In genomic region chr3:13013595-13013993, GRCh38 we compare ENCODE assay signal across 13 cellular contexts. TPM values are rescaled to one million over a fixed set of nuclear protein-coding genes. Genes with fewer than 3 reads are reported as not detected.
A peak's percentile ranks its signal among the peaks of the same experiment; 100 is the strongest.
DNase-seq lines count a peak whose midpoint lies in the region; ATAC-seq and TF ChIP-seq lines count a peak whose summit lies in the region.
"Had no signal": no experiment of that assay in that cellular context is flagged by ENCODE, and none has a peak within 500 bp of the region (broad histone marks: within the 10 kb centered on the region; RNA-seq: fewer than 3 reads in every experiment).

No MANE protein-coding gene starts in this region.

- no peak for ATAC-seq in activated CD8-positive, alpha-beta T cell treated with anti-CD3 and anti-CD28 coated beads, Interleukin-2, amount 10 ng/mL, durations not matched to agents 7 days and 5 days
- ATAC-seq in right lobe of liver = no peak

- H3K36me3 ChIP-seq in right lobe of liver = no peaks in the 10 kb centered on the region
- no peaks in the 10 kb centered on the region for H3K36me3 ChIP-seq in tibial nerve
- H3K36me3 ChIP-seq in WERI-Rb-1 = peaks cover 13% of the 10 kb centered on the region

- TF ChIP-seq POLR2A in right lobe of liver (IDR thresholded peaks at IDR 0.05) (no peak), tibial nerve (IDR thresholded peaks at IDR 0.05) (no peak)

- DNase-seq in activated naive CD4-positive, alpha-beta T cell treated with anti-CD3 and anti-CD28 coated beads, Interleukin-2, amount 10 ng/mL, durations not matched to agents 7 days and 5 days = no peak
- DNase-seq in activated naive CD4-positive, alpha-beta T cell treated with anti-CD3 and anti-CD28 coated beads, Interleukin-2, amount 50 U/mL, for 16 hours = no peak
- DNase-seq in activated CD8-positive, alpha-beta T cell treated with anti-CD3 and anti-CD28 coated beads, Interleukin-2, amount 10 ng/mL, durations not matched to agents 7 days and 5 days = no peak
- DNase-seq in right lobe of liver (no peak), tibial nerve (ENCODE audit: low spot score in 2 of 2) (no peak), WERI-Rb-1 (no peak), D341Med (ENCODE audit: low spot score) (no peak), AG08395 (ENCODE audit: low spot score) (no peak)
- DNase-seq: ACHN, endodermal cell, H7, NCI-H1048, NCI-H345 had no signal

- H3K27ac ChIP-seq in right lobe of liver (peak overlapping the region in 2 of 3 donors; percentile 81 to 90), tibial nerve (peak overlapping the region in 3 of 4 donors; percentile 72 to 88 (median 79)), WERI-Rb-1 (no peak overlapping the region; the same call in 1 of the 2 replicates)

- 74% methylated on average over 2 of the region's 2 CpGs for WGBS in right lobe of liver (ENCODE audit: insufficient coverage, low coverage, low lambda C conversion rate, missing lambda C conversion rate)
- 96 to 100% methylated on average over 2 of the region's 2 CpGs for WGBS in tibial nerve, 2 donors

- H3K4me3 ChIP-seq in right lobe of liver (no peak overlapping the region), tibial nerve (no peak overlapping the region), WERI-Rb-1 (ENCODE audit: low read depth, low read length) (no peak overlapping the region)

- no peaks in the 10 kb centered on the region for H3K9me3 Mint-ChIP-seq in activated naive CD4-positive, alpha-beta T cell treated with anti-CD3 and anti-CD28 coated beads, Interleukin-2, amount 10 ng/mL, durations not matched to agents 7 days and 5 days
- no peaks in the 10 kb centered on the region for H3K9me3 Mint-ChIP-seq in activated CD8-positive, alpha-beta T cell treated with anti-CD3 and anti-CD28 coated beads, Interleukin-2, amount 10 ng/mL, durations not matched to agents 7 days and 5 days (ENCODE audit: insufficient read depth)
- H3K9me3 Mint-ChIP-seq: endodermal cell had no signal

- H3K27me3 ChIP-seq in right lobe of liver (no peaks in the 10 kb centered on the region), tibial nerve (no peaks in the 10 kb centered on the region), WERI-Rb-1 (ENCODE audit: insufficient read depth, low read depth, severe bottlenecking) (no peaks in the 10 kb centered on the region)

- peak overlapping the region; percentile 97 for H3K27ac Mint-ChIP-seq in activated naive CD4-positive, alpha-beta T cell treated with anti-CD3 and anti-CD28 coated beads, Interleukin-2, amount 10 ng/mL, durations not matched to agents 7 days and 5 days
- H3K27ac Mint-ChIP-seq in activated CD8-positive, alpha-beta T cell treated with anti-CD3 and anti-CD28 coated beads, Interleukin-2, amount 10 ng/mL, durations not matched to agents 7 days and 5 days = peak overlapping the region; percentile 97
- H3K27ac Mint-ChIP-seq: endodermal cell had no signal

- CTCF ChIA-PET in activated naive CD4-positive, alpha-beta T cell treated with anti-CD3 and anti-CD28 coated beads, Interleukin-2, amount 10 ng/mL, durations not matched to agents 7 days and 5 days (lab: Charles Lee) = interaction anchor here (1.9 to 3.3 kb wide), 2 partner anchors 19 to 29 kb away, joined by 6 to 14 read pairs; no protein-coding TSS in a partner anchor
- CTCF ChIA-PET in activated CD8-positive, alpha-beta T cell treated with anti-CD3 and anti-CD28 coated beads, Interleukin-2, amount 10 ng/mL, durations not matched to agents 7 days and 5 days (lab: Charles Lee) = interaction anchor here (6.8 kb wide), 1 partner anchor 19 kb away, joined by 41 read pairs; no protein-coding TSS in a partner anchor

- peaks cover 72% of the 10 kb centered on the region for H3K4me1 Mint-ChIP-seq in activated naive CD4-positive, alpha-beta T cell treated with anti-CD3 and anti-CD28 coated beads, Interleukin-2, amount 10 ng/mL, durations not matched to agents 7 days and 5 days
- H3K4me1 Mint-ChIP-seq in activated CD8-positive, alpha-beta T cell treated with anti-CD3 and anti-CD28 coated beads, Interleukin-2, amount 10 ng/mL, durations not matched to agents 7 days and 5 days (ENCODE audit: low read depth) = peaks cover 90% of the 10 kb centered on the region

- POLR2A ChIA-PET in activated CD8-positive, alpha-beta T cell treated with anti-CD3 and anti-CD28 coated beads, Interleukin-2, amount 10 ng/mL, durations not matched to agents 7 days and 5 days (lab: Charles Lee) = interaction anchor here (0.9 to 3.7 kb wide), 2 partner anchors 9 to 15 kb away, joined by 3 to 18 read pairs; no protein-coding TSS in a partner anchor

- intact Hi-C loops in right lobe of liver (cut with DNase I) = no loop called here

- H3K4me1 ChIP-seq in right lobe of liver (no peaks in the 10 kb centered on the region), tibial nerve (peaks cover 0 to 70% (median 33%) of the 10 kb centered on the region in 4 donors)

- H3K9me3 ChIP-seq in right lobe of liver = no peaks in the 10 kb centered on the region
- no peaks in the 10 kb centered on the region for H3K9me3 ChIP-seq in tibial nerve
- no peaks in the 10 kb centered on the region for H3K9me3 ChIP-seq in WERI-Rb-1 (ENCODE audit: severe bottlenecking)

- peak overlapping the region; percentile 76 for H3K4me3 Mint-ChIP-seq in activated naive CD4-positive, alpha-beta T cell treated with anti-CD3 and anti-CD28 coated beads, Interleukin-2, amount 10 ng/mL, durations not matched to agents 7 days and 5 days
- H3K4me3 Mint-ChIP-seq in activated CD8-positive, alpha-beta T cell treated with anti-CD3 and anti-CD28 coated beads, Interleukin-2, amount 10 ng/mL, durations not matched to agents 7 days and 5 days = peak overlapping the region; percentile 80
- H3K4me3 Mint-ChIP-seq: endodermal cell had no signal

- no peaks in the 10 kb centered on the region for H3K27me3 Mint-ChIP-seq in activated naive CD4-positive, alpha-beta T cell treated with anti-CD3 and anti-CD28 coated beads, Interleukin-2, amount 10 ng/mL, durations not matched to agents 7 days and 5 days
- no peaks in the 10 kb centered on the region for H3K27me3 Mint-ChIP-seq in activated CD8-positive, alpha-beta T cell treated with anti-CD3 and anti-CD28 coated beads, Interleukin-2, amount 10 ng/mL, durations not matched to agents 7 days and 5 days (ENCODE audit: low read depth)

- TF ChIP-seq CTCF in right lobe of liver (IDR thresholded peaks at IDR 0.05) = no peak
- no peak for TF ChIP-seq CTCF in tibial nerve (IDR thresholded peaks at IDR 0.05)
- TF ChIP-seq CTCF in WERI-Rb-1 (IDR thresholded peaks at IDR 0.05; ENCODE audit: low read depth, low read length) = no peak

- TF ChIP-seq EP300 in tibial nerve (IDR thresholded peaks at IDR 0.05) = no peak

- H3K36me3 Mint-ChIP-seq in activated naive CD4-positive, alpha-beta T cell treated with anti-CD3 and anti-CD28 coated beads, Interleukin-2, amount 10 ng/mL, durations not matched to agents 7 days and 5 days = peaks cover 42% of the 10 kb centered on the region
- peaks cover 30% of the 10 kb centered on the region for H3K36me3 Mint-ChIP-seq in activated CD8-positive, alpha-beta T cell treated with anti-CD3 and anti-CD28 coated beads, Interleukin-2, amount 10 ng/mL, durations not matched to agents 7 days and 5 days (ENCODE audit: low read depth)

RNA-seq across cellular contexts. Expression of gene IQSEC1, which starts 59.6 kb away (rescaled TPM):
- 10 to 100 TPM; 47.8 to 53.8 TPM for total RNA-seq in activated CD8-positive, alpha-beta T cell treated with anti-CD3 and anti-CD28 coated beads, Interleukin-2, amount 10 ng/mL, durations not matched to agents 7 days and 5 days
- 10 to 100 TPM; 32.1 to 61.3 (median 48.9) TPM for total RNA-seq in right lobe of liver
- 10 to 100 TPM; 58.2 to 77.5 (median 68.6) TPM for total RNA-seq in tibial nerve
